In the genomic region with DNA sequence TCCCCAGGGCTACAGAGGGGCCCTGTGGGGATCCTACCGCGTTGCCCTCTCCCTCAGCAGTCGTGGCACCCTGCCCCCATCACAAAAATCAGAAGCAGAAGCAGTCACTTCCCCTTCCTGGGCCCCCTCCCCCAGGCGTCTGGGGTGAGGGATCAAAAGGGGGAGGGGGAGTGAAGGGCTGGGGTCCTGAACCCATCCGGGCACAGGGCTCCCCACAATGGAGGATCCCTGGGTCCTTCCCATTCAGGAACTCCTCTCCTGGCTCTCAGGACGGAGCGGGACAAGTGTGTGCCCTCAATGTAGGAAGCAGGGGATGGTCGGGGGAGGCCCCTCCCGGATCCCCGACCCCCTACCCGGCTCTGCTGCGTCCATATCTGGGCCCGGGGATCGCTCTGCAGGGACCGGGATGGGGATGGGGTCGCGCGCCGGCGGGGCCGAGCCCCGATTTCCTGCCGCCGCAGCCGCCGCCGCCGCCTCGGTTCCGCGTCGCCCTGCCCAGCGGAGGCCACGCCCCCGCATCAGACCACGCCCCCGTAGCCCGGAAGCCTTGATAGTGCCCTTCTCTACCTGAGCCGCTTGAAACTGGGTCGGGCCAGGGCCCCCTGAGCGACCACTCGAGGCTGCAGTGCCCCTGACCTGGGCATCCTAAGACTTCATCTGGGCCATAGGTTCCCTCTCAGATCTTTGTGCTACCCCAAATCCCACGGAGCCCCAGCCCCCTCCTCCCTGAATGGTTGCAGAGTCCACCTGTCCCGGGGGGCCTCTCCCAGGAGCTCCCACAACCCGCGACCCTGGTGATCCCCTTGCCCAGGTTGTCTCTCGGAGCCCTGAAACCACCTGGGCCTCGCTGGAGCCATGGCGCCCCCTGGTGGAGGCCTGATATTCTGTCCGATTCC, we compare ENCODE assay signal across 1 cellular context.
A peak's percentile ranks its signal among the peaks of the same experiment; 100 is the strongest.
TF ChIP-seq lines count a peak whose summit lies in the region.

A gene with protein sequence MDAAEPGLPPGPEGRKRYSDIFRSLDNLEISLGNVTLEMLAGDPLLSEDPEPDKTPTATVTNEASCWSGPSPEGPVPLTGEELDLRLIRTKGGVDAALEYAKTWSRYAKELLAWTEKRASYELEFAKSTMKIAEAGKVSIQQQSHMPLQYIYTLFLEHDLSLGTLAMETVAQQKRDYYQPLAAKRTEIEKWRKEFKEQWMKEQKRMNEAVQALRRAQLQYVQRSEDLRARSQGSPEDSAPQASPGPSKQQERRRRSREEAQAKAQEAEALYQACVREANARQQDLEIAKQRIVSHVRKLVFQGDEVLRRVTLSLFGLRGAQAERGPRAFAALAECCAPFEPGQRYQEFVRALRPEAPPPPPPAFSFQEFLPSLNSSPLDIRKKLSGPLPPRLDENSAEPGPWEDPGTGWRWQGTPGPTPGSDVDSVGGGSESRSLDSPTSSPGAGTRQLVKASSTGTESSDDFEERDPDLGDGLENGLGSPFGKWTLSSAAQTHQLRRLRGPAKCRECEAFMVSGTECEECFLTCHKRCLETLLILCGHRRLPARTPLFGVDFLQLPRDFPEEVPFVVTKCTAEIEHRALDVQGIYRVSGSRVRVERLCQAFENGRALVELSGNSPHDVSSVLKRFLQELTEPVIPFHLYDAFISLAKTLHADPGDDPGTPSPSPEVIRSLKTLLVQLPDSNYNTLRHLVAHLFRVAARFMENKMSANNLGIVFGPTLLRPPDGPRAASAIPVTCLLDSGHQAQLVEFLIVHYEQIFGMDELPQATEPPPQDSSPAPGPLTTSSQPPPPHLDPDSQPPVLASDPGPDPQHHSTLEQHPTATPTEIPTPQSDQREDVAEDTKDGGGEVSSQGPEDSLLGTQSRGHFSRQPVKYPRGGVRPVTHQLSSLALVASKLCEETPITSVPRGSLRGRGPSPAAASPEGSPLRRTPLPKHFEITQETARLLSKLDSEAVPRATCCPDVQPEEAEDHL (minus strand): TSS at position 500 of the 896 bp plus-strand sequence. CDS start 128 bp downstream, at position 372.

TF ChIP-seq in WTC11, 78 proteins besides CTCF, POLR2A, EP300 and RAD21 (continued from another document):
- TF ChIP-seq CREB1 (CRISPR knock-in tag; IDR thresholded peaks at IDR 0.05) (0 out of 2 replicates have a peak, but pooled peaks have one; percentile 12), MYBL2 (CRISPR knock-in tag; IDR thresholded peaks at IDR 0.05) (no peak), TP53 (CRISPR knock-in tag; IDR thresholded peaks at IDR 0.05) (no peak), ZNF121 (CRISPR knock-in tag; IDR thresholded peaks at IDR 0.05) (no peak), CREM (CRISPR knock-in tag; IDR thresholded peaks at IDR 0.05) (peak; percentile 60; the same call in 1 of the 2 replicates), HMGA2 (CRISPR knock-in tag; IDR thresholded peaks at IDR 0.05) (no peak), FOXP1 (CRISPR knock-in tag; IDR thresholded peaks at IDR 0.05; ENCODE audit: borderline replicate concordance) (peak; percentile 57; the same call in 1 of the 2 replicates)
- TF ChIP-seq, protein P1, sequence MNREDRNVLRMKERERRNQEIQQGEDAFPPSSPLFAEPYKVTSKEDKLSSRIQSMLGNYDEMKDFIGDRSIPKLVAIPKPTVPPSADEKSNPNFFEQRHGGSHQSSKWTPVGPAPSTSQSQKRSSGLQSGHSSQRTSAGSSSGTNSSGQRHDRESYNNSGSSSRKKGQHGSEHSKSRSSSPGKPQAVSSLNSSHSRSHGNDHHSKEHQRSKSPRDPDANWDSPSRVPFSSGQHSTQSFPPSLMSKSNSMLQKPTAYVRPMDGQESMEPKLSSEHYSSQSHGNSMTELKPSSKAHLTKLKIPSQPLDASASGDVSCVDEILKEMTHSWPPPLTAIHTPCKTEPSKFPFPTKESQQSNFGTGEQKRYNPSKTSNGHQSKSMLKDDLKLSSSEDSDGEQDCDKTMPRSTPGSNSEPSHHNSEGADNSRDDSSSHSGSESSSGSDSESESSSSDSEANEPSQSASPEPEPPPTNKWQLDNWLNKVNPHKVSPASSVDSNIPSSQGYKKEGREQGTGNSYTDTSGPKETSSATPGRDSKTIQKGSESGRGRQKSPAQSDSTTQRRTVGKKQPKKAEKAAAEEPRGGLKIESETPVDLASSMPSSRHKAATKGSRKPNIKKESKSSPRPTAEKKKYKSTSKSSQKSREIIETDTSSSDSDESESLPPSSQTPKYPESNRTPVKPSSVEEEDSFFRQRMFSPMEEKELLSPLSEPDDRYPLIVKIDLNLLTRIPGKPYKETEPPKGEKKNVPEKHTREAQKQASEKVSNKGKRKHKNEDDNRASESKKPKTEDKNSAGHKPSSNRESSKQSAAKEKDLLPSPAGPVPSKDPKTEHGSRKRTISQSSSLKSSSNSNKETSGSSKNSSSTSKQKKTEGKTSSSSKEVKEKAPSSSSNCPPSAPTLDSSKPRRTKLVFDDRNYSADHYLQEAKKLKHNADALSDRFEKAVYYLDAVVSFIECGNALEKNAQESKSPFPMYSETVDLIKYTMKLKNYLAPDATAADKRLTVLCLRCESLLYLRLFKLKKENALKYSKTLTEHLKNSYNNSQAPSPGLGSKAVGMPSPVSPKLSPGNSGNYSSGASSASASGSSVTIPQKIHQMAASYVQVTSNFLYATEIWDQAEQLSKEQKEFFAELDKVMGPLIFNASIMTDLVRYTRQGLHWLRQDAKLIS (CRISPR knock-in tag; IDR thresholded peaks at IDR 0.05; ENCODE audit: borderline replicate concordance): no peak
- TF ChIP-seq, protein P2, sequence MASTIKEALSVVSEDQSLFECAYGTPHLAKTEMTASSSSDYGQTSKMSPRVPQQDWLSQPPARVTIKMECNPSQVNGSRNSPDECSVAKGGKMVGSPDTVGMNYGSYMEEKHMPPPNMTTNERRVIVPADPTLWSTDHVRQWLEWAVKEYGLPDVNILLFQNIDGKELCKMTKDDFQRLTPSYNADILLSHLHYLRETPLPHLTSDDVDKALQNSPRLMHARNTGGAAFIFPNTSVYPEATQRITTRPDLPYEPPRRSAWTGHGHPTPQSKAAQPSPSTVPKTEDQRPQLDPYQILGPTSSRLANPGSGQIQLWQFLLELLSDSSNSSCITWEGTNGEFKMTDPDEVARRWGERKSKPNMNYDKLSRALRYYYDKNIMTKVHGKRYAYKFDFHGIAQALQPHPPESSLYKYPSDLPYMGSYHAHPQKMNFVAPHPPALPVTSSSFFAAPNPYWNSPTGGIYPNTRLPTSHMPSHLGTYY (CRISPR knock-in tag; IDR thresholded peaks at IDR 0.05): peak; percentile 33; the same call in 1 of the 2 replicates
- TF ChIP-seq, protein P3, sequence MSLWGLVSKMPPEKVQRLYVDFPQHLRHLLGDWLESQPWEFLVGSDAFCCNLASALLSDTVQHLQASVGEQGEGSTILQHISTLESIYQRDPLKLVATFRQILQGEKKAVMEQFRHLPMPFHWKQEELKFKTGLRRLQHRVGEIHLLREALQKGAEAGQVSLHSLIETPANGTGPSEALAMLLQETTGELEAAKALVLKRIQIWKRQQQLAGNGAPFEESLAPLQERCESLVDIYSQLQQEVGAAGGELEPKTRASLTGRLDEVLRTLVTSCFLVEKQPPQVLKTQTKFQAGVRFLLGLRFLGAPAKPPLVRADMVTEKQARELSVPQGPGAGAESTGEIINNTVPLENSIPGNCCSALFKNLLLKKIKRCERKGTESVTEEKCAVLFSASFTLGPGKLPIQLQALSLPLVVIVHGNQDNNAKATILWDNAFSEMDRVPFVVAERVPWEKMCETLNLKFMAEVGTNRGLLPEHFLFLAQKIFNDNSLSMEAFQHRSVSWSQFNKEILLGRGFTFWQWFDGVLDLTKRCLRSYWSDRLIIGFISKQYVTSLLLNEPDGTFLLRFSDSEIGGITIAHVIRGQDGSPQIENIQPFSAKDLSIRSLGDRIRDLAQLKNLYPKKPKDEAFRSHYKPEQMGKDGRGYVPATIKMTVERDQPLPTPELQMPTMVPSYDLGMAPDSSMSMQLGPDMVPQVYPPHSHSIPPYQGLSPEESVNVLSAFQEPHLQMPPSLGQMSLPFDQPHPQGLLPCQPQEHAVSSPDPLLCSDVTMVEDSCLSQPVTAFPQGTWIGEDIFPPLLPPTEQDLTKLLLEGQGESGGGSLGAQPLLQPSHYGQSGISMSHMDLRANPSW (CRISPR knock-in tag; conservative IDR thresholded peaks at IDR 0.05; ENCODE audit: low read depth): no peak
- TF ChIP-seq, protein P4, sequence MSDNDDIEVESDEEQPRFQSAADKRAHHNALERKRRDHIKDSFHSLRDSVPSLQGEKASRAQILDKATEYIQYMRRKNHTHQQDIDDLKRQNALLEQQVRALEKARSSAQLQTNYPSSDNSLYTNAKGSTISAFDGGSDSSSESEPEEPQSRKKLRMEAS (CRISPR knock-in tag; IDR thresholded peaks at IDR 0.05): 0 out of 2 replicates have a peak, but pooled peaks have one; percentile 8
